8 cellular contexts compared by ENCODE assay signal in the genomic region with DNA sequence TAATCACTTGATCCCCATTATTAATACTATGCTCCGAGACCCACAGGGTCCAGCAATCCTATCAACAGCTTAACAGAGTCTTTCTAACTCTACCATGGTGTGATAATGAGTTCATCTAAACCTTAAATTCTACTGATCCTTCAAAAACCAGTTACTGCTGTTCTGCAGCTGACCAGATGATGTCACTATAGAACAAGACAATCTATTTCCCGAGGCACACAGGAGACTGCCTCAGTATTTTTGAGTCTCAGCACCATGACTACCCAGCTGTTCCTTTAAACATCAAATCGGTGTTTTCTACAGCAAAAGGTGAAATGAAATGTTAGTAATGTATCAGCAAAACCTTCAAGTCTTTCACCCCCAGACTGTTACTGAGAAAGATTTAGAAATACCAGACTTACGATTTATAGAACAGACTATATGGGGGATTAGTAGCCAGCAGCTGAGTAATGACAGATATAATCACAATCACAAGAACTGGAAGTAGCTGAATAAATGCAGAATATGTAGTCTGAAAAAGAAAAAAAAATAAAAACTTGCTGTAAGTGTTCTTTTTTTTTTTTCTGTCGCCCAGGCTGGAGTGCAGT. TPM values are rescaled to one million over a fixed set of nuclear protein-coding genes. Genes with fewer than 3 reads are reported as not detected.
DNase-seq lines count a peak whose midpoint lies in the region; ATAC-seq, FAIRE-seq and TF ChIP-seq lines count a peak whose summit lies in the region.

No MANE protein-coding gene starts in this region.

- in situ Hi-C loops in ACHN (cut with HindIII; ENCODE audit: low pct_ligation_motif_present, low pct_unique_long_range_greater_than_20kb, low sequenced_read_pairs) = no loop called here

- POLR2A ChIA-PET in GM10248 (lab: Yijun Ruan, JAX) = no interaction called here

- no peaks in the 10 kb centered on the region for H4K20me1 ChIP-seq in OCI-LY1 (ENCODE audit: insufficient read depth, low read length)

- H3K27ac ChIP-seq in OCI-LY1 (ENCODE audit: low read depth, low read length, poor library complexity, severe bottlenecking) = no peak overlapping the region
- H3K27ac ChIP-seq in trophoblast cell (ENCODE audit: low read depth, low read length) = no peak overlapping the region

- no peaks in the 10 kb centered on the region for H3K79me1 ChIP-seq in trophoblast cell (ENCODE audit: low read length)

- H3K4me3 ChIP-seq in OCI-LY1 (ENCODE audit: low read depth, low read length, poor library complexity, severe bottlenecking) (no peak overlapping the region), trophoblast cell (ENCODE audit: low read depth, low read length) (no peak overlapping the region)

- DNase-seq in ACHN (peak; percentile 70), GM10248 (ENCODE audit: extremely low spot score) (peak; percentile 85), HTR-8/SVneo (ENCODE audit: insufficient read length, low spot score) (peak; percentile 85), germinal center (ENCODE audit: low spot score) (peak; percentile 79), trophoblast cell (peak; percentile 56 to 87), NCI-H128 (lab: John Stamatoyannopoulos, UW; ENCODE audit: unreplicated experiment) (no peak)

- FAIRE-seq in HTR-8/SVneo (lab: Jason Lieb, UNC) = no peak

- peaks cover 96% of the 10 kb centered on the region for H3K36me3 Mint-ChIP-seq in activated T-helper 17 cell treated with anti-CD3 and anti-CD28 coated beads, Interleukin-2, amount 50 U/mL, for 72 hours (ENCODE audit: low read depth)

- H2BK12ac ChIP-seq in trophoblast cell (ENCODE audit: low read length) = no peak overlapping the region

- no peaks in the 10 kb centered on the region for H3K9me3 Mint-ChIP-seq in activated T-helper 17 cell treated with anti-CD3 and anti-CD28 coated beads, Interleukin-2, amount 50 U/mL, for 72 hours

- H3K4me1 Mint-ChIP-seq in activated T-helper 17 cell treated with anti-CD3 and anti-CD28 coated beads, Interleukin-2, amount 50 U/mL, for 72 hours = peaks cover 6% of the 10 kb centered on the region

- H3K27me3 ChIP-seq in OCI-LY1 (ENCODE audit: insufficient read depth, low read length) (no peaks in the 10 kb centered on the region), trophoblast cell (ENCODE audit: insufficient read depth, low read length) (no peaks in the 10 kb centered on the region)

- H3F3A ChIP-seq in OCI-LY1 (ENCODE audit: insufficient read depth, low read length) = no peaks in the 10 kb centered on the region

- H3K4ac ChIP-seq in trophoblast cell (ENCODE audit: low read depth, low read length) = no peak overlapping the region

- H3K79me2 ChIP-seq in OCI-LY1 (ENCODE audit: insufficient read depth, low read length) (no peaks in the 10 kb centered on the region), trophoblast cell (ENCODE audit: control insufficient read depth, insufficient read depth, low read length, poor library complexity) (no peaks in the 10 kb centered on the region)

- ATAC-seq in activated T-helper 17 cell treated with anti-CD3 and anti-CD28 coated beads, Interleukin-2, amount 50 U/mL, for 72 hours (replicated peaks) = peak; percentile 92

- H4K91ac ChIP-seq in trophoblast cell (ENCODE audit: low read depth, low read length) = no peak overlapping the region

- H2BK120ac ChIP-seq in trophoblast cell (ENCODE audit: insufficient read depth, low read length, poor library complexity) = no peak overlapping the region

- no peak overlapping the region for H3K4me2 ChIP-seq in OCI-LY1 (ENCODE audit: low read length)
- no peak overlapping the region for H3K4me2 ChIP-seq in trophoblast cell (ENCODE audit: low read length)

- no peaks in the 10 kb centered on the region for H3K9me2 ChIP-seq in OCI-LY1 (ENCODE audit: low read depth, low read length)

- no peaks in the 10 kb centered on the region for H3K4me1 ChIP-seq in OCI-LY1 (ENCODE audit: insufficient read depth, low read length, severe bottlenecking)
- peaks cover 3 to 5% of the 10 kb centered on the region in 2 experiments for H3K4me1 ChIP-seq in trophoblast cell (ENCODE audit: control insufficient read depth in 1 of 2, insufficient read depth in 2 of 2, low read length in 2 of 2)

- H3K9me3 ChIP-seq in OCI-LY1 (ENCODE audit: low read length) (no peaks in the 10 kb centered on the region), trophoblast cell (ENCODE audit: insufficient read depth, low read depth, low read length) (no peaks in the 10 kb centered on the region)

- H4K12ac ChIP-seq in trophoblast cell (ENCODE audit: low read depth, low read length) = no peak overlapping the region

- H3K27me3 Mint-ChIP-seq in activated T-helper 17 cell treated with anti-CD3 and anti-CD28 coated beads, Interleukin-2, amount 50 U/mL, for 72 hours = no peaks in the 10 kb centered on the region

- WGBS in trophoblast cell (ENCODE audit: extremely low coverage, insufficient coverage, insufficient read length) = no CpG with 5 or more reads among the region's 5 CpGs

- H3K27ac Mint-ChIP-seq in activated T-helper 17 cell treated with anti-CD3 and anti-CD28 coated beads, Interleukin-2, amount 50 U/mL, for 72 hours = peak overlapping the region; percentile 65

- CTCF ChIA-PET in GM10248 (lab: Yijun Ruan, JAX) = interaction anchor here (0.5 to 18.1 kb wide), 52 partner anchors 8 to 344 kb away, joined by 3 to 504 read pairs (median 5); partner anchors contain the start of genes DNAJC18, SMIM33, SPATA24 and STING1

- H3K36me3 ChIP-seq in OCI-LY1 (ENCODE audit: insufficient read depth, low read length) = no peaks in the 10 kb centered on the region
- H3K36me3 ChIP-seq in trophoblast cell (ENCODE audit: control insufficient read depth in 1 of 2, insufficient read depth in 2 of 2, low read length in 2 of 2) = peaks cover 3 to 5% of the 10 kb centered on the region in 2 experiments

- H3K23ac ChIP-seq in trophoblast cell (ENCODE audit: low read length) = no peak overlapping the region

- no peak overlapping the region for H2AFZ ChIP-seq in OCI-LY1 (ENCODE audit: low read length)
- H2AFZ ChIP-seq in trophoblast cell (ENCODE audit: insufficient read depth, low read length, poor library complexity) = no peak overlapping the region

- H3K9ac ChIP-seq in OCI-LY1 (ENCODE audit: low read length) (no peak overlapping the region), trophoblast cell (ENCODE audit: low read length) (no peak overlapping the region)

- TF ChIP-seq CTCF in GM10248 (IDR thresholded peaks at IDR 0.05; ENCODE audit: control extremely low read depth, extremely low read depth, low read depth, missing control alignments) (peak; percentile 85), OCI-LY1 (IDR thresholded peaks at IDR 0.05; ENCODE audit: low read length) (peak; percentile 97)

- H4K8ac ChIP-seq in trophoblast cell (ENCODE audit: low read depth, low read length) = no peak overlapping the region

- peak overlapping the region; percentile 27 for H3K4me3 Mint-ChIP-seq in activated T-helper 17 cell treated with anti-CD3 and anti-CD28 coated beads, Interleukin-2, amount 50 U/mL, for 72 hours

- no peak overlapping the region for H3K18ac ChIP-seq in trophoblast cell (ENCODE audit: low read length)

- no peak overlapping the region for H3K14ac ChIP-seq in trophoblast cell (ENCODE audit: low read length)

- H2AK5ac ChIP-seq in trophoblast cell (ENCODE audit: low read length) = no peak overlapping the region

- no peak overlapping the region for H2BK5ac ChIP-seq in trophoblast cell (ENCODE audit: low read depth, low read length, poor library complexity)

RNA-seq across cellular contexts. Expression of gene DNAJC18, which starts 16.9 kb away (rescaled TPM):
- 10 to 100 TPM; 23.4 to 41.5 TPM for total RNA-seq in activated T-helper 17 cell treated with anti-CD3 and anti-CD28 coated beads, Interleukin-2, amount 50 U/mL, for 72 hours
- polyA plus RNA-seq in trophoblast cell (2013) = 8.8 and 10.8 TPM in 2 replicates

RNA-seq across cellular contexts. Expression of gene SPATA24, which starts 18.5 kb away (rescaled TPM):
- 1 to 10 TPM; 5.6 to 9.2 TPM for total RNA-seq in activated T-helper 17 cell treated with anti-CD3 and anti-CD28 coated beads, Interleukin-2, amount 50 U/mL, for 72 hours
- polyA plus RNA-seq in trophoblast cell (2013) = 4.6 and 5.4 TPM in 2 replicates

RNA-seq across cellular contexts. Expression of gene PROB1, which starts 27.5 kb away (rescaled TPM):
- 1 to 10 TPM; 4.7 to 6.4 TPM for total RNA-seq in activated T-helper 17 cell treated with anti-CD3 and anti-CD28 coated beads, Interleukin-2, amount 50 U/mL, for 72 hours
- 2.4 and 2.7 TPM in 2 replicates for polyA plus RNA-seq in trophoblast cell (2013)

RNA-seq across cellular contexts. Expression of gene MZB1, which starts 32.7 kb away (rescaled TPM):
- 10 to 100 TPM; 39.9 to 55.2 TPM for total RNA-seq in activated T-helper 17 cell treated with anti-CD3 and anti-CD28 coated beads, Interleukin-2, amount 50 U/mL, for 72 hours
- 0.15 and 0.35 TPM in 2 replicates for polyA plus RNA-seq in trophoblast cell (2013)

RNA-seq across cellular contexts. Expression of gene SLC23A1, which starts 39.3 kb away (rescaled TPM):
- 1 to 10 TPM in 1 of 2 donors, under 1 TPM in 1; 0.95 to 1.6 TPM for total RNA-seq in activated T-helper 17 cell treated with anti-CD3 and anti-CD28 coated beads, Interleukin-2, amount 50 U/mL, for 72 hours
- polyA plus RNA-seq in trophoblast cell (2013) = 0.18 and 0.31 TPM in 2 replicates
